Comparison of ENCODE assay signal across 17 cellular contexts in genomic region chrX:128800138-128800537, GRCh38.
A peak's percentile ranks its signal among the peaks of the same experiment; 100 is the strongest.
DNase-seq lines count a peak whose midpoint lies in the region; ATAC-seq and TF ChIP-seq lines count a peak whose summit lies in the region.
"Had no signal": no experiment of that assay in that cellular context is flagged by ENCODE, and none has a peak within 500 bp of the region (broad histone marks: within the 10 kb centered on the region; RNA-seq: fewer than 3 reads in every experiment).

No MANE protein-coding gene starts in this region.

- no peaks in the 10 kb centered on the region for H3K27me3 Mint-ChIP-seq in endodermal cell (ENCODE audit: insufficient read depth)
- no peaks in the 10 kb centered on the region for H3K27me3 Mint-ChIP-seq in T-helper 17 cell
- H3K27me3 Mint-ChIP-seq: activated CD4-positive, alpha-beta T cell treated with anti-CD3 and anti-CD28 coated beads for 36 hours; activated naive CD8-positive, alpha-beta T cell; effector memory CD8-positive, alpha-beta T cell had no signal

- H3K4me1 Mint-ChIP-seq in endodermal cell: peaks cover 10% of the 10 kb centered on the region
- H3K4me1 Mint-ChIP-seq in T-helper 17 cell: no peaks in the 10 kb centered on the region
- H3K4me1 Mint-ChIP-seq: activated CD4-positive, alpha-beta T cell treated with anti-CD3 and anti-CD28 coated beads for 36 hours; CD14-positive monocyte; stimulated activated effector memory CD8-positive, alpha-beta T cell treated with anti-CD3 and anti-CD28 coated beads, Interleukin-12 subunit alpha, Interleukin-12 subunit beta, amount 100 ng/mL, for 72 hours had no signal

- peaks cover 5% of the 10 kb centered on the region for H3K36me3 Mint-ChIP-seq in endodermal cell (ENCODE audit: low read depth)
- no peaks in the 10 kb centered on the region for H3K36me3 Mint-ChIP-seq in T-helper 17 cell (ENCODE audit: low read depth)
- H3K36me3 Mint-ChIP-seq: activated naive CD8-positive, alpha-beta T cell; CD14-positive monocyte; stimulated activated effector memory CD8-positive, alpha-beta T cell treated with anti-CD3 and anti-CD28 coated beads, Interleukin-12 subunit alpha, Interleukin-12 subunit beta, amount 100 ng/mL, for 72 hours had no signal

- no peak overlapping the region for H3K4me3 ChIP-seq in endodermal cell (ENCODE audit: low read length)
- H3K4me3 ChIP-seq: transverse colon had no signal

- TF ChIP-seq CTCF in C4-2B (conservative IDR thresholded peaks at IDR 0.05) (peak; percentile 29), GM12873 (IDR thresholded peaks at IDR 0.05; ENCODE audit: insufficient read depth, low read depth, low read length, missing control alignments) (peak; percentile 37), endodermal cell (conservative IDR thresholded peaks at IDR 0.05) (peak; percentile 75)

- H3K9me3 ChIP-seq in endodermal cell (ENCODE audit: control insufficient read depth, low read length) (no peaks in the 10 kb centered on the region), T-helper 17 cell (ENCODE audit: control insufficient read depth, low read length, poor library complexity, severe bottlenecking) (no peaks in the 10 kb centered on the region)
- H3K9me3 ChIP-seq: transverse colon had no signal

- no peak for ATAC-seq in T-helper 17 cell
- ATAC-seq: activated CD4-positive, alpha-beta T cell treated with anti-CD3 and anti-CD28 coated beads for 36 hours; effector memory CD8-positive, alpha-beta T cell; sciatic nerve; stimulated activated effector memory CD8-positive, alpha-beta T cell treated with anti-CD3 and anti-CD28 coated beads, Interleukin-12 subunit alpha, Interleukin-12 subunit beta, amount 100 ng/mL, for 72 hours had no signal

- peak; percentile 45 for DNase-seq in NCI-H748 (lab: John Stamatoyannopoulos, UW; ENCODE audit: unreplicated experiment)
- no peak for DNase-seq in endodermal cell
- DNase-seq in stimulated activated CD4-positive, alpha-beta T cell treated with anti-CD3 and anti-CD28 coated beads, Interleukin-12 subunit alpha, Interleukin-12 subunit beta, amount 100 ng/mL, for 4 hours: no peak
- no peak for DNase-seq in mesenteric fat pad (ENCODE audit: low spot score)
- DNase-seq in T-helper 17 cell: no peak
- no peak for DNase-seq in SHP77 (lab: John Stamatoyannopoulos, UW)
- DNase-seq: activated CD4-positive, alpha-beta T cell treated with anti-CD3 and anti-CD28 coated beads for 36 hours; effector memory CD8-positive, alpha-beta T cell; GF-D8; KG1; transverse colon had no signal

- no peaks in the 10 kb centered on the region for H3K27me3 ChIP-seq in endodermal cell (ENCODE audit: control insufficient read depth, insufficient read depth, low read length, poor library complexity, severe bottlenecking)
- H3K27me3 ChIP-seq: transverse colon had no signal

- WGBS in endodermal cell (ENCODE audit: insufficient coverage in 1 of 2, insufficient read length in 1 of 2), 2 experiments: 64% methylated on average over 2 of the region's 2 CpGs; no CpG with 5 or more reads in 1 of the 2 experiments

- H3K4me3 Mint-ChIP-seq in endodermal cell (no peak overlapping the region), T-helper 17 cell (no peak overlapping the region)
- H3K4me3 Mint-ChIP-seq: activated CD4-positive, alpha-beta T cell treated with anti-CD3 and anti-CD28 coated beads for 36 hours; activated naive CD8-positive, alpha-beta T cell; CD14-positive monocyte; effector memory CD8-positive, alpha-beta T cell; stimulated activated effector memory CD8-positive, alpha-beta T cell treated with anti-CD3 and anti-CD28 coated beads, Interleukin-12 subunit alpha, Interleukin-12 subunit beta, amount 100 ng/mL, for 72 hours had no signal

- H3K36me3 ChIP-seq in endodermal cell (ENCODE audit: control insufficient read depth, insufficient read depth, low read length): no peaks in the 10 kb centered on the region
- H3K36me3 ChIP-seq: transverse colon had no signal

- no peaks in the 10 kb centered on the region for H3K4me1 ChIP-seq in endodermal cell (ENCODE audit: control insufficient read depth, insufficient read depth, low read length)
- H3K4me1 ChIP-seq: transverse colon had no signal

- no peak overlapping the region for H3K9ac ChIP-seq in endodermal cell (ENCODE audit: extremely low read depth, low read length, poor library complexity, severe bottlenecking)

- H3K9me3 Mint-ChIP-seq in endodermal cell: peaks cover 41% of the 10 kb centered on the region
- H3K9me3 Mint-ChIP-seq: effector memory CD8-positive, alpha-beta T cell had no signal

- H3K27ac ChIP-seq in C4-2B: no peak overlapping the region
- H3K27ac ChIP-seq in endodermal cell (ENCODE audit: low read depth, low read length): no peak overlapping the region
- H3K27ac ChIP-seq: transverse colon had no signal

- H3K27ac Mint-ChIP-seq in endodermal cell (no peak overlapping the region), T-helper 17 cell (no peak overlapping the region)
- H3K27ac Mint-ChIP-seq: activated CD4-positive, alpha-beta T cell treated with anti-CD3 and anti-CD28 coated beads for 36 hours; activated naive CD8-positive, alpha-beta T cell; CD14-positive monocyte; effector memory CD8-positive, alpha-beta T cell; stimulated activated effector memory CD8-positive, alpha-beta T cell treated with anti-CD3 and anti-CD28 coated beads, Interleukin-12 subunit alpha, Interleukin-12 subunit beta, amount 100 ng/mL, for 72 hours had no signal
